ENCODE assay signal across 7 cellular contexts in the genomic region with DNA sequence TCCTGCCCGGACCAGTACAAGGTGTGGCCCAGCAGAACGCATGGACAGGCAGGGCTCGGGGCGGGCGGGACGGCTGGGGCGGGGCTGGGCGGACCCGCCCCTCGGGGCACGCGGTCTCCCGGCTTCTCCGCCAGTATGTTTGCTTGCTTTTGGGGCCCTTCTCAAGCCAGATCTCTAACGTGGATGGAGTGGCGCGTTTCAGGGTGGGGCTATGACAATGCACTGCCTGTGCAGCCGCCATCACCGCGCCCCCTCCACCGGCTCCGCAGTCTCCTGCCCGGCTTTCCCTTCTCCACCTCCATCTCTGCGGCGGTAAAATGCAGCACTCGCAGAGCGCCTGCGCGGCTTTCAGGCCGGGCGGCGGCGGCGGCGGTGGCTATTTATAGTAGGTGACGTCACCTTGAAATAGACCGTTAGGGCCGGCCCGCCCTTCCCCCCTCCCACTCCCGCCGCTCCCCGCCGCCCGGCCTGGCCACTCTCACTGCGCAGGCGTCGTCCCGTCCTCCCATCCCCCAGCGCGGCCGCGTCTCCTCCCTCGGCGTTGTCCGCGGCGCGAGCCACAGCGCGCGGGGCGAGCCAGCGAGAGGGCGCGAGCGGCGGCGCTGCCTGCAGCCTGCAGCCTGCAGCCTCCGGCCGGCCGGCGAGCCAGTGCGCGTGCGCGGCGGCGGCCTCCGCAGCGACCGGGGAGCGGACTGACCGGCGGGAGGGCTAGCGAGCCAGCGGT.
DNase-seq lines count a peak whose midpoint lies in the region; ATAC-seq and TF ChIP-seq lines count a peak whose summit lies in the region.

TSS of gene YWHAH (plus strand) at position 560 of the 724 bp plus-strand sequence. CDS start 199 bp downstream, outside the sequence.

- peak within 1 kb of the TSS; percentile 90 for H3K4me3 ChIP-seq in astrocyte of the cerebellum (ENCODE audit: low read depth, low read length)
- H3K4me3 ChIP-seq in retinal pigment epithelial cell (ENCODE audit: low read length) = peak within 1 kb of the TSS; percentile 87

- in situ Hi-C loops in astrocyte of the cerebellum (cut with HindIII; ENCODE audit: low sequenced_read_pairs) = no loop called here

- DNase-seq in NCI-H187 treated with DMSO at 0.1 percent for 48 hours (lab: John Stamatoyannopoulos, UW) (peak; percentile 30), T-helper 9 cell (peak; percentile 79), astrocyte of the cerebellum (ENCODE audit: low read depth) (peak; percentile 75), hippocampal formation (lab: John Stamatoyannopoulos, UW) (peak; percentile 86 to 95), retinal pigment epithelial cell (ENCODE audit: low read depth) (peak; percentile 50)

- ATAC-seq in GM18498 (IDR thresholded peaks at IDR 0.05; ENCODE audit: unreplicated experiment) (peak; percentile 81), HG02884 (IDR thresholded peaks at IDR 0.05; ENCODE audit: unreplicated experiment) (peak; percentile 69)

- TF ChIP-seq CTCF in astrocyte of the cerebellum (IDR thresholded peaks at IDR 0.05; ENCODE audit: low read depth, low read length, missing control alignments) = no peak
- TF ChIP-seq CTCF in retinal pigment epithelial cell (conservative IDR thresholded peaks at IDR 0.05; ENCODE audit: low read depth, low read length) = no peak

Comparison
In these comparisons a context has a peak if more than half of its experiments do, and no peak if none do; other contexts are left out.
1. Peak in every context shown above with its lines: DNase-seq, ATAC-seq and H3K4me3 ChIP-seq.
2. DNase-seq: peak in every context shown above with its lines; median percentile 90 in hippocampal formation; 79 in T-helper 9 cell; 75 in astrocyte of the cerebellum; 50 in retinal pigment epithelial cell; 30 in NCI-H187 treated with DMSO at 0.1 percent for 48 hours.